ENCODE assay signal across 7 cellular contexts in genomic region chr1:168637350-168637991, GRCh38.
DNase-seq lines count a peak whose midpoint lies in the region; ATAC-seq and TF ChIP-seq lines count a peak whose summit lies in the region.

No MANE protein-coding gene starts in this region.

- DNase-seq in LoVo (ENCODE audit: low spot score) (peak; percentile 27), SK-N-DZ (ENCODE audit: low spot score) (peak; percentile 50), globus pallidus (ENCODE audit: low spot score) (peak; percentile 59), stomach (no peak), mesenteric fat pad (ENCODE audit: low spot score) (no peak)

- TF ChIP-seq POLR2A in stomach (IDR thresholded peaks at IDR 0.05), result no peak

- peak; percentile 82 for TF ChIP-seq CTCF in GM12872 (IDR thresholded peaks at IDR 0.05; ENCODE audit: insufficient read depth, low read depth, low read length)
- peak in 5 of 7 experiments; percentile 31 to 57 (median 37) for TF ChIP-seq CTCF in stomach (IDR thresholded peaks at IDR 0.05)

- 80 to 89% (median 84%) methylated on average over 5 of the region's 5 CpGs for WGBS in stomach, 5 donors

- H3K9me3 ChIP-seq in stomach, result no peaks in the 10 kb centered on the region

- TF ChIP-seq EP300 in stomach (IDR thresholded peaks at IDR 0.05), result no peak

- peaks cover 0 to 19% (median 4%) of the 10 kb centered on the region in 4 donors for H3K4me1 ChIP-seq in stomach

- intact Hi-C loops in stomach (cut with DNase I; ENCODE audit: low total_unique reads), result no loop called here

- H3K4me3 ChIP-seq in stomach, result no peak overlapping the region

- no peak for ATAC-seq in HG02973 (IDR thresholded peaks at IDR 0.05; ENCODE audit: unreplicated experiment)

- H3K36me3 ChIP-seq in stomach, result no peaks in the 10 kb centered on the region

- H3K27ac ChIP-seq in stomach, result peak overlapping the region in 2 of 5 donors; percentile 33 to 71

- H3K27me3 ChIP-seq in stomach, result no peaks in the 10 kb centered on the region

Comparison
In these comparisons a context has a peak if more than half of its experiments do, and no peak if none do; other contexts are left out.
1. DNase-seq: peak in LoVo (single experiment), SK-N-DZ (single experiment) and globus pallidus (single experiment); none in stomach (single experiment) and mesenteric fat pad (single experiment).